ENCODE assay signal across 16 cellular contexts in the genomic region with DNA sequence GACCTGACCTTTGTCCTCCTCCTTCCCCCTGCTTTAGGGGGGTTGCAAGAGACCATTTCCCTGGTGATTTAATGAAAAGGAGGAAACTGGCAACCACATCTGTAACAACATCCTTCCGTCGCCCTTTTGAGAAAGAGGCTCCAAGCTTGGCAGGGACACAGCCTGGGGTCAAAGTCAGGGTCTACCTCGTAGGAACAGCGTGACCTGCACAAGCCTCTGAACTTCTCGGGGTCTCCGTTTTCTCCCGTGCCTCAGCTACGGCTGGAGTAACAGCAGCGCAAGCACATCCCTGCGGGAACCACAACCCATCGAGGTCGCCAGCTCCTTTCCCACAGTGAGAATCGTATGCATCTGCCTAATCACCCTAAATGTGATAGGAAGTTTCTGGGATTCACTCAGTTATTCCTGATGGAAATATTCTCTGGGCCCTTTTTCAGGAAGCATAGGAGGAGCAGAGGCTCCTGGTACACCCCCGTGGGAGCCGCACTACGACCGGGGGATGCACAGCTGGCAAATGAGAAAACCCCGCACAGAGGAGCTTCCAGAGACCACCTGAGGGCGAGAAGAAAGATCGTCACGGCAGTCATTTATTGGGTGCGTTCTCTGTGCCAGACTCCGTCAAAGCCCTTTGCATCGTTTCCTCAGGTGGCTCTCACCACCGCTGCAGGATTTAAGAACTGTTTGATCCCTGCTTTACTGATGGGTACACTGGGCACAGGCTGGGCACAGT. TPM values are rescaled to one million over a fixed set of nuclear protein-coding genes. Genes with fewer than 3 reads are reported as not detected.
DNase-seq lines count a peak whose midpoint lies in the region; ATAC-seq and TF ChIP-seq lines count a peak whose summit lies in the region.
"Had no signal": no experiment of that assay in that cellular context is flagged by ENCODE, and none has a peak within 500 bp of the region (broad histone marks: within the 10 kb centered on the region; RNA-seq: fewer than 3 reads in every experiment).

No MANE protein-coding gene starts in this region.

- H3K4me2 ChIP-seq in neural cell (ENCODE audit: low read length), result no peak overlapping the region

- peaks cover 68% of the 10 kb centered on the region for H3K4me1 Mint-ChIP-seq in brain
- H3K4me1 Mint-ChIP-seq: CD14-positive monocyte had no signal

- H3K79me2 ChIP-seq in neural cell (replicated peaks; ENCODE audit: insufficient read depth, low read length), result no peaks in the 10 kb centered on the region

- TF ChIP-seq RAD21 in neural cell (conservative IDR thresholded peaks at IDR 0.05), result no peak

- H3K4me3 Mint-ChIP-seq in brain, result peak overlapping the region; percentile 31 to 65 (median 54)

- TF ChIP-seq POLR2A in uterus (IDR thresholded peaks at IDR 0.05), result no peak

- H3K36me3 ChIP-seq in neural cell (ENCODE audit: insufficient read depth, low read length) (no peaks in the 10 kb centered on the region), uterus (no peaks in the 10 kb centered on the region)
- H3K36me3 ChIP-seq: Peyer's patch had no signal

- no peaks in the 10 kb centered on the region for H3K9me3 Mint-ChIP-seq in brain

- H3K4me3 ChIP-seq in neural cell (ENCODE audit: low read length) (peak overlapping the region; percentile 41), uterus (no peak overlapping the region)
- H3K4me3 ChIP-seq: Peyer's patch had no signal

- H4K20me1 ChIP-seq in neural cell (ENCODE audit: insufficient read depth), result no peaks in the 10 kb centered on the region

- H3F3A ChIP-seq in neural cell (ENCODE audit: insufficient read depth, low read length, poor library complexity, severe bottlenecking), result no peaks in the 10 kb centered on the region

- peak overlapping the region; percentile 17 for H3K9ac ChIP-seq in neural cell (ENCODE audit: low read length)

- intact Hi-C loops in uterus (cut with DNase I; ENCODE audit: low total_unique reads), result no loop called here

- TF ChIP-seq CTCF in brain (conservative IDR thresholded peaks at IDR 0.05) (no peak), neural cell (IDR thresholded peaks at IDR 0.05; ENCODE audit: poor library complexity, severe bottlenecking) (no peak), uterus (IDR thresholded peaks at IDR 0.05) (no peak)

- H3K27me3 Mint-ChIP-seq in brain, result peaks cover 7% of the 10 kb centered on the region

- no peak for TF ChIP-seq EP300 in neural cell (conservative IDR thresholded peaks at IDR 0.05; ENCODE audit: poor library complexity, severe bottlenecking)

- H3K27ac ChIP-seq in neural cell (ENCODE audit: low read length) (peak overlapping the region; percentile 51), uterus (peak overlapping the region; percentile 57 to 77)
- H3K27ac ChIP-seq: Peyer's patch had no signal

- ATAC-seq in HG03565 (IDR thresholded peaks at IDR 0.05; ENCODE audit: unreplicated experiment) (no peak), HG02840 (IDR thresholded peaks at IDR 0.05; ENCODE audit: low FRiP score, unreplicated experiment) (no peak)
- ATAC-seq: Right ventricle myocardium inferior had no signal

- no peaks in the 10 kb centered on the region for H3K9me3 ChIP-seq in neural cell (ENCODE audit: low read length)
- no peaks in the 10 kb centered on the region for H3K9me3 ChIP-seq in uterus
- H3K9me3 ChIP-seq: Caco-2, Peyer's patch had no signal

- no peaks in the 10 kb centered on the region for H3K9me2 ChIP-seq in neural cell (ENCODE audit: insufficient read depth, low read length)

- DNase-seq in MV-4-11 (lab: John Stamatoyannopoulos, UW), result peak; percentile 1
- no peak for DNase-seq in uterus
- DNase-seq in iPS-NIHi11 (ENCODE audit: low spot score), result no peak
- DNase-seq: ACHN; Caco-2; GDM1; MM.1S; NCI-H2081; NK-92 treated with Interleukin-12 subunit alpha and Interleukin-12 subunit beta, amount 100 ng/mL, for 24 hours had no signal

- H3K36me3 Mint-ChIP-seq in brain, result no peaks in the 10 kb centered on the region
- H3K36me3 Mint-ChIP-seq: CD14-positive monocyte had no signal

- H2AFZ ChIP-seq in neural cell (ENCODE audit: low read depth, low read length), result no peak overlapping the region

- H3K27me3 ChIP-seq in neural cell (ENCODE audit: insufficient read depth, low read depth, low read length) (no peaks in the 10 kb centered on the region), uterus (no peaks in the 10 kb centered on the region)
- H3K27me3 ChIP-seq: Peyer's patch had no signal

- H3K4me1 ChIP-seq in uterus, result peaks cover 4 to 5% of the 10 kb centered on the region in 2 donors
- H3K4me1 ChIP-seq: Caco-2, Peyer's patch had no signal

- H3K27ac Mint-ChIP-seq in brain, result peak overlapping the region; percentile 84 to 96 (median 91)
- H3K27ac Mint-ChIP-seq: CD14-positive monocyte had no signal

TF ChIP-seq in neural cell, 6 proteins besides CTCF, POLR2A, EP300 and RAD21:
- TF ChIP-seq POLR2AphosphoS5 (IDR thresholded peaks at IDR 0.05), result no peak
- TF ChIP-seq, protein P1, sequence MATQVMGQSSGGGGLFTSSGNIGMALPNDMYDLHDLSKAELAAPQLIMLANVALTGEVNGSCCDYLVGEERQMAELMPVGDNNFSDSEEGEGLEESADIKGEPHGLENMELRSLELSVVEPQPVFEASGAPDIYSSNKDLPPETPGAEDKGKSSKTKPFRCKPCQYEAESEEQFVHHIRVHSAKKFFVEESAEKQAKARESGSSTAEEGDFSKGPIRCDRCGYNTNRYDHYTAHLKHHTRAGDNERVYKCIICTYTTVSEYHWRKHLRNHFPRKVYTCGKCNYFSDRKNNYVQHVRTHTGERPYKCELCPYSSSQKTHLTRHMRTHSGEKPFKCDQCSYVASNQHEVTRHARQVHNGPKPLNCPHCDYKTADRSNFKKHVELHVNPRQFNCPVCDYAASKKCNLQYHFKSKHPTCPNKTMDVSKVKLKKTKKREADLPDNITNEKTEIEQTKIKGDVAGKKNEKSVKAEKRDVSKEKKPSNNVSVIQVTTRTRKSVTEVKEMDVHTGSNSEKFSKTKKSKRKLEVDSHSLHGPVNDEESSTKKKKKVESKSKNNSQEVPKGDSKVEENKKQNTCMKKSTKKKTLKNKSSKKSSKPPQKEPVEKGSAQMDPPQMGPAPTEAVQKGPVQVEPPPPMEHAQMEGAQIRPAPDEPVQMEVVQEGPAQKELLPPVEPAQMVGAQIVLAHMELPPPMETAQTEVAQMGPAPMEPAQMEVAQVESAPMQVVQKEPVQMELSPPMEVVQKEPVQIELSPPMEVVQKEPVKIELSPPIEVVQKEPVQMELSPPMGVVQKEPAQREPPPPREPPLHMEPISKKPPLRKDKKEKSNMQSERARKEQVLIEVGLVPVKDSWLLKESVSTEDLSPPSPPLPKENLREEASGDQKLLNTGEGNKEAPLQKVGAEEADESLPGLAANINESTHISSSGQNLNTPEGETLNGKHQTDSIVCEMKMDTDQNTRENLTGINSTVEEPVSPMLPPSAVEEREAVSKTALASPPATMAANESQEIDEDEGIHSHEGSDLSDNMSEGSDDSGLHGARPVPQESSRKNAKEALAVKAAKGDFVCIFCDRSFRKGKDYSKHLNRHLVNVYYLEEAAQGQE (IDR thresholded peaks at IDR 0.05; ENCODE audit: borderline replicate concordance), result peak; percentile 62

RNA-seq across cellular contexts. Expression of a gene that starts 24.7 kb away (rescaled TPM):
- polyA plus RNA-seq in brain (ENCODE audit: insufficient read depth, low read depth, low replicate concordance) (48.1 TPM), neural cell (34.4 and 41.2 TPM in 2 replicates)
- 73.6 and 75.0 TPM in 2 replicates for polyA minus RNA-seq in neural cell
- 10 to 100 TPM in 3 of 4 donors, 1 to 10 TPM in 1; 2.9 to 49.1 (median 27.3) TPM for total RNA-seq in uterus
- total RNA-seq: Caco-2 had no signal
- polyA plus RNA-seq: CD14-positive monocyte had no signal
